8 cellular contexts compared by ENCODE assay signal in the genomic region with DNA sequence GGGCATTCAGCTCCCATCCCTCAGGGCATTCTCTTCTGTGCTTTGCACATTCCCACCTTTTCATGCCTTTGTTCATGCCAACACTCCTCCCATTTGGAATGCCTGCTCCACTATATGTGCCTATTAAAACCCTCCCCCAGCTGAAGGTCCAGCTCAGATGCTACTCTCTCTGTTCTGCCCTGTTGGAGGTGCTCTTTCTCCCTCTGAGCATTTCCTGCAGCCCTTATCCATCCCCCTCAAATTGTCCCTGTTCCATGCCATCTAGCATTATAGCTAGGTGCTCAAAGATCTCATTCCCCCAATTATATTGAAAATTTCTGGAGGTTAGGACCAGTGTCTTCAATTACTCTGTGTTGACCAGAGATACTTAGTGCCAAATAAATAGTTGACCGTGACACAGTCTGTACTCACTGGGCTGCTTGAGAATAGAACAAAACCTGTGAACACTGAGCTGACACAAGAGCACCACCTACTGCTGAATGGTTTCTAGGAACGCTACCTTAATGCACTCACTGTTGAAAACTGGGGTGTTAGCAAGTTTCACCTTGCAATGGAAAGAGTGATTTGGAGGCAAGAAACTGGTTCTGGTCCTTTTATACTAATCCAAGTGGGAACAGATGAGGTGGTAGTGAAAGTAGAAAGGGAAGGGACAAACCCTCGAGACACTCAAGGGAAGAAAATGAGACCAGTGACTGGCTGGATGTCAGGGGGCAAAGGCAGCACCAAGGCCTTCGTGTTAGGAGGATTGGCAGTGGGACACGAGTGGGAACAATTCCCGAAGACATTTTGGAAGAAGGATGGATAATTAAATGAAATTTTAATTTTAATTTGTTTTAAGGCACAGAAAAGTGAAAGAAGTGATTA.
DNase-seq lines count a peak whose midpoint lies in the region; ATAC-seq and TF ChIP-seq lines count a peak whose summit lies in the region.

No MANE protein-coding gene starts in this region.

- TF ChIP-seq CTCF in coronary artery (IDR thresholded peaks at IDR 0.05) (peak; percentile 31), mucosa of descending colon (IDR thresholded peaks at IDR 0.05) (peak; percentile 19), endothelial cell (IDR thresholded peaks at IDR 0.05; ENCODE audit: unreplicated experiment) (no peak)

- H3K27me3 Mint-ChIP-seq in endothelial cell (ENCODE audit: unreplicated experiment): peaks cover 8% of the 10 kb centered on the region

- DNase-seq in NCI-H2107 treated with DMSO at 0.1 percent for 48 hours (lab: John Stamatoyannopoulos, UW; ENCODE audit: unreplicated experiment): peak; percentile 77
- DNase-seq in NCI-H2107 (lab: John Stamatoyannopoulos, UW): no peak
- DNase-seq in NCI-H345 (lab: John Stamatoyannopoulos, UW): peak; percentile 32
- DNase-seq in coronary artery (ENCODE audit: low spot score): no peak
- DNase-seq in mucosa of descending colon: peak in 1 of 3 donors; percentile 66
- no peak for DNase-seq in endothelial cell (ENCODE audit: low spot score)

- peaks cover 41% of the 10 kb centered on the region for H3K4me1 Mint-ChIP-seq in endothelial cell (ENCODE audit: unreplicated experiment)

- H3K4me3 ChIP-seq in coronary artery (no peak overlapping the region), mucosa of descending colon (no peak overlapping the region)

- H3K27ac Mint-ChIP-seq in endothelial cell (ENCODE audit: unreplicated experiment): no peak overlapping the region

- H3K27ac ChIP-seq in coronary artery: peak overlapping the region; percentile 85 to 94

- H3K36me3 ChIP-seq in mucosa of descending colon (ENCODE audit: low read depth): no peaks in the 10 kb centered on the region

- H3K4me1 ChIP-seq in mucosa of descending colon (ENCODE audit: low read depth): peaks cover 10% of the 10 kb centered on the region

- no peak overlapping the region for H3K4me3 Mint-ChIP-seq in endothelial cell (ENCODE audit: unreplicated experiment)

- H3K9me3 ChIP-seq in mucosa of descending colon: no peaks in the 10 kb centered on the region

- H3K9me3 Mint-ChIP-seq in endothelial cell (ENCODE audit: unreplicated experiment): no peaks in the 10 kb centered on the region

- H3K36me3 Mint-ChIP-seq in endothelial cell (ENCODE audit: low read depth, unreplicated experiment): peaks cover 43% of the 10 kb centered on the region

- intact Hi-C loops in mucosa of descending colon (cut with DNase I, micrococcal nuclease): no loop called here

- ATAC-seq in mucosa of descending colon (peak; percentile 71), GM19035 (IDR thresholded peaks at IDR 0.05; ENCODE audit: unreplicated experiment) (no peak), HG03442 (IDR thresholded peaks at IDR 0.05; ENCODE audit: unreplicated experiment) (no peak)

Comparison
In these comparisons a context has a peak if more than half of its experiments do, and no peak if none do; other contexts are left out.
1. DNase-seq: peak in NCI-H2107 treated with DMSO at 0.1 percent for 48 hours (single experiment) and NCI-H345 (single experiment); none in NCI-H2107 (single experiment), coronary artery (single experiment) and endothelial cell (single experiment).